ENCODE assay signal across 8 cellular contexts in genomic region chr7:100493476-100494264, GRCh38.
DNase-seq lines count a peak whose midpoint lies in the region; ATAC-seq lines count a peak whose summit lies in the region.

No MANE protein-coding gene starts in this region.

- H3K4me3 ChIP-seq in iPS-18c (ENCODE audit: insufficient read depth, low read depth, low read length), result peak overlapping the region; percentile 49

- H3K4me1 ChIP-seq in ES-I3 (ENCODE audit: insufficient read depth, low read length), result no peaks in the 10 kb centered on the region; the same call in 1 of the 2 replicates

- no peaks in the 10 kb centered on the region for H3K9me3 ChIP-seq in ES-I3 (ENCODE audit: control insufficient read depth, insufficient read depth, low read length)
- H3K9me3 ChIP-seq in iPS-18c (ENCODE audit: control insufficient read depth, insufficient read depth, low read length), result no peaks in the 10 kb centered on the region

- peak; percentile 65 for DNase-seq in RPMI8226
- peak; percentile 41 for DNase-seq in amniotic epithelial cell (ENCODE audit: low read depth)
- peak; percentile 25 to 54 (median 34) for DNase-seq in stimulated activated CD4-positive, alpha-beta T cell treated with anti-CD3 and anti-CD28 coated beads, Interleukin-12 subunit alpha, Interleukin-12 subunit beta, amount 100 ng/mL, for 48 hours (ENCODE audit: low read depth in 2 of 3, low spot score in 1 of 3)
- no peak for DNase-seq in NCI-H187 (lab: John Stamatoyannopoulos, UW)
- DNase-seq in inferior parietal cortex (ENCODE audit: extremely low spot score), result no peak

- no peak for ATAC-seq in GM19467 (IDR thresholded peaks at IDR 0.05; ENCODE audit: unreplicated experiment)

- no peaks in the 10 kb centered on the region for H3K36me3 ChIP-seq in ES-I3 (ENCODE audit: insufficient read depth, low read length)

- peak overlapping the region; percentile 52 for H3K9ac ChIP-seq in ES-I3 (ENCODE audit: low read depth, low read length)

Comparison
In these comparisons a context has a peak if more than half of its experiments do, and no peak if none do; other contexts are left out.
1. DNase-seq: peak in RPMI8226 (single experiment), amniotic epithelial cell (single experiment) and stimulated activated CD4-positive, alpha-beta T cell treated with anti-CD3 and anti-CD28 coated beads, Interleukin-12 subunit alpha, Interleukin-12 subunit beta, amount 100 ng/mL, for 48 hours (3 of 3); none in NCI-H187 (0 of 2) and inferior parietal cortex (single experiment).